8 cellular contexts compared by ENCODE assay signal in genomic region chr5:34929720-34930526, GRCh38. TPM values are rescaled to one million over a fixed set of nuclear protein-coding genes. Genes with fewer than 3 reads are reported as not detected.
DNase-seq lines count a peak whose midpoint lies in the region; ATAC-seq, FAIRE-seq and TF ChIP-seq lines count a peak whose summit lies in the region.

No MANE protein-coding gene starts in this region.

- H3K4me3 ChIP-seq in right atrium auricular region = peak overlapping the region; percentile 86 to 92
- peak overlapping the region; percentile 91 for H3K4me3 ChIP-seq in psoas muscle

- DNase-seq in NCI-H128 (lab: John Stamatoyannopoulos, UW; ENCODE audit: unreplicated experiment) (peak; percentile 59), T-helper 1 cell (peak; percentile 65 to 86 (median 78)), amniotic stem cell (lab: John Stamatoyannopoulos, UW) (peak; percentile 39), right atrium auricular region (ENCODE audit: low spot score) (peak; percentile 91), psoas muscle (peak; percentile 92 to 96), urothelium cell line (ENCODE audit: low spot score) (peak; percentile 92)

- 0 to 1% (median 0%) methylated on average over 46 to 71 of the region's 71 CpGs for WGBS in psoas muscle, 3 donors

- H3K27me3 ChIP-seq in right atrium auricular region (no peaks in the 10 kb centered on the region), psoas muscle (ENCODE audit: insufficient read depth in 3 of 3, low read length in 2 of 3) (no peaks in the 10 kb centered on the region)

- peak overlapping the region; percentile 96 to 99 for H3K27ac ChIP-seq in right atrium auricular region
- H3K27ac ChIP-seq in psoas muscle = peak overlapping the region; percentile 97

- peaks cover 15% of the 10 kb centered on the region for H3K36me3 ChIP-seq in right atrium auricular region
- H3K36me3 ChIP-seq in psoas muscle (ENCODE audit: insufficient read depth in 1 of 2, low read depth in 1 of 2) = peaks cover 3 to 45% of the 10 kb centered on the region in 2 donors

- H3K4me1 ChIP-seq in right atrium auricular region (peaks cover 0 to 22% of the 10 kb centered on the region in 2 donors), psoas muscle (peaks cover 12% of the 10 kb centered on the region)

- peak; percentile 54 for TF ChIP-seq POLR2A in GM15510 (IDR thresholded peaks at IDR 0.05; ENCODE audit: borderline replicate concordance, extremely low read depth, insufficient read length)

- ATAC-seq in HG02763 (IDR thresholded peaks at IDR 0.05; ENCODE audit: unreplicated experiment) (peak; percentile 71), psoas muscle (peak; percentile 79 to 85 (median 82))

- intact Hi-C loops in psoas muscle (cut with DNase I) = loop anchor here in 1 of 2 donors (10.0 kb wide), 1 partner anchor 1475 kb away; no protein-coding TSS in a partner anchor

- FAIRE-seq in urothelium cell line (lab: Jason Lieb, UNC) = no peak

- TF ChIP-seq CTCF in right atrium auricular region (IDR thresholded peaks at IDR 0.05) (no peak), psoas muscle (IDR thresholded peaks at IDR 0.05) (no peak)

- H3K9me3 ChIP-seq in right atrium auricular region = no peaks in the 10 kb centered on the region
- no peaks in the 10 kb centered on the region for H3K9me3 ChIP-seq in psoas muscle

RNA-seq across cellular contexts. Expression of gene DNAJC21, which starts 0.6 kb away (rescaled TPM):
- total RNA-seq in right atrium auricular region (10 to 100 TPM; 39.1 to 50.8 TPM), psoas muscle (100 to 1,000 TPM in 1 of 4 donors, 10 to 100 TPM in 3; 58.4 to 113 (median 67.2) TPM)
- polyA plus RNA-seq in psoas muscle = 10 to 100 TPM; 49.3 to 86.2 (median 52.8) TPM

RNA-seq across cellular contexts. Expression of gene BRIX1, which starts 14.4 kb away (rescaled TPM):
- total RNA-seq in right atrium auricular region (10 to 100 TPM in 1 of 2 donors, 1 to 10 TPM in 1; 8.4 to 11.7 TPM), psoas muscle (10 to 100 TPM; 11.3 to 22.2 (median 20.0) TPM)
- polyA plus RNA-seq in psoas muscle = 10 to 100 TPM; 14.5 to 36.8 (median 25.4) TPM

RNA-seq across cellular contexts. Expression of gene RAD1, which starts 14.6 kb away (rescaled TPM):
- total RNA-seq in right atrium auricular region = 10 to 100 TPM; 16.6 to 20.1 TPM
- 10 to 100 TPM; 16.6 to 20.0 (median 18.2) TPM for total RNA-seq in psoas muscle
- 10 to 100 TPM; 15.8 to 43.1 (median 18.0) TPM for polyA plus RNA-seq in psoas muscle

Comparison
In these comparisons a context has a peak if more than half of its experiments do, and no peak if none do; other contexts are left out.
1. Peak in every context shown above with its lines: DNase-seq, ATAC-seq, H3K4me3 ChIP-seq and H3K27ac ChIP-seq.
2. DNase-seq: peak in every context shown above with its lines; median percentile 94 in psoas muscle; 92 in urothelium cell line; 91 in right atrium auricular region; 78 in T-helper 1 cell; 59 in NCI-H128; 39 in amniotic stem cell.